In the genomic region with DNA sequence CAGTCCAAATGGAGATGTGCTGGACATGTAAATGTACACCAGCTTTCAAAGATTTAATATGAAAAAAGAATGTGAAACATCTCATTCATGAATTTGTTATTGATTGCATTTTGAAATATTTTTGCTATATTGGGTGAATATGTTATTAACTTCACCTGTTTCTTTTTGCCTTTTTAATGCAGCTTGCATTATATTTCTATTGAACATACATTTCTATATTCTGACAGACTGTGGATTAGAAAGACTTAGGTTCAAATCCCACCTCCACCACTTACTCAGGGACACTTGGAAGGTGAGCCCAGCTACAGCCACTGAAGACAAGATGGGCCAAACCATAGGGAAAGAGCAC, we compare ENCODE assay signal across 2 cellular contexts.
A peak's percentile ranks its signal among the peaks of the same experiment; 100 is the strongest.
TF ChIP-seq lines count a peak whose summit lies in the region.

No MANE protein-coding gene starts in this region.

TF ChIP-seq in GM23338, 12 proteins besides CTCF, POLR2A, EP300 and RAD21 (continued from another document):
- TF ChIP-seq ETS1 (IDR thresholded peaks at IDR 0.05) (no peak), JUNB (IDR thresholded peaks at IDR 0.05; ENCODE audit: unreplicated experiment) (no peak), CREB1 (CRISPR knock-in tag; IDR thresholded peaks at IDR 0.05; ENCODE audit: low read depth) (no peak), ZNF114 (CRISPR knock-in tag; IDR thresholded peaks at IDR 0.05) (no peak), POLR2AphosphoS5 (IDR thresholded peaks at IDR 0.05; ENCODE audit: low read depth) (no peak), ZNF331 (CRISPR knock-in tag; IDR thresholded peaks at IDR 0.05; ENCODE audit: low read depth) (no peak)

TF ChIP-seq in K562, 482 proteins besides CTCF, POLR2A, EP300 and RAD21 (continued from another document):
- TF ChIP-seq ZNF232 (CRISPR knock-in tag; IDR thresholded peaks at IDR 0.05) = 0 out of 2 replicates have a peak, but pooled peaks have one; percentile 20
- TF ChIP-seq, protein P1, sequence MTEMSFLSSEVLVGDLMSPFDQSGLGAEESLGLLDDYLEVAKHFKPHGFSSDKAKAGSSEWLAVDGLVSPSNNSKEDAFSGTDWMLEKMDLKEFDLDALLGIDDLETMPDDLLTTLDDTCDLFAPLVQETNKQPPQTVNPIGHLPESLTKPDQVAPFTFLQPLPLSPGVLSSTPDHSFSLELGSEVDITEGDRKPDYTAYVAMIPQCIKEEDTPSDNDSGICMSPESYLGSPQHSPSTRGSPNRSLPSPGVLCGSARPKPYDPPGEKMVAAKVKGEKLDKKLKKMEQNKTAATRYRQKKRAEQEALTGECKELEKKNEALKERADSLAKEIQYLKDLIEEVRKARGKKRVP (CRISPR knock-in tag; IDR thresholded peaks at IDR 0.05) = 0 out of 2 replicates have a peak, but pooled peaks have one; percentile 1
